Comparison of ENCODE assay signal across 1 cellular context in the genomic region with DNA sequence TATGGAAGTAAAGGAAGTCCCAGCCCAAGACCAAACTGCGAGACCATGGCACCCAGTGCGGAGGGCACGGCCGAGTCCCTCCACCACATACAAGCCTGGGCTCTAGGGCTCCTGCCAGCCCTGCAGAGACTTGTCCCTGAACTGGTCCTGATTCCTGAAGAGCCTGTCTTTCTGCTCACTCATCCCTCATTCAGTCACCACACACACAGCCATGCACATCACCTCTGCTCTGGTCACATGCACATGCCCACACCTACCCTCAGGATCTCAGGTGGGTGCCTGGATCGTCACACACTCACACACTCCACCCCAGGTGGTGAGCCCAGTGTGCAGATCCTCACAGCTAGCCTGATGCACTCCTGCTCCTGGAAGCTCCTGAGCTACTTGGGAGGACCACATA.
TF ChIP-seq lines count a peak whose summit lies in the region.

No MANE protein-coding gene starts in this region.

TF ChIP-seq in H1, 55 proteins besides CTCF, POLR2A, EP300 and RAD21 (continued from another document):
- TF ChIP-seq, protein P1, sequence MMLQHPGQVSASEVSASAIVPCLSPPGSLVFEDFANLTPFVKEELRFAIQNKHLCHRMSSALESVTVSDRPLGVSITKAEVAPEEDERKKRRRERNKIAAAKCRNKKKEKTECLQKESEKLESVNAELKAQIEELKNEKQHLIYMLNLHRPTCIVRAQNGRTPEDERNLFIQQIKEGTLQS (IDR thresholded peaks at IDR 0.05; ENCODE audit: insufficient read depth, low read depth, low read length) = no peak
- TF ChIP-seq RBBP5 (IDR thresholded peaks at IDR 0.05; ENCODE audit: borderline replicate concordance, low read depth, low read length) = no peak
- TF ChIP-seq JUN (IDR thresholded peaks at IDR 0.05; ENCODE audit: low read depth, low read length) = no peak
- TF ChIP-seq KDM5A (IDR thresholded peaks at IDR 0.05; ENCODE audit: low read length) = no peak
- no peak for TF ChIP-seq PHF8 (conservative IDR thresholded peaks at IDR 0.05; ENCODE audit: low read depth, low read length)
- TF ChIP-seq EGR1 (IDR thresholded peaks at IDR 0.05; ENCODE audit: borderline replicate concordance, low read depth, low read length) = no peak
- TF ChIP-seq RXRA (IDR thresholded peaks at IDR 0.05; ENCODE audit: insufficient read depth, low read depth, low read length) = no peak
- no peak for TF ChIP-seq KDM1A (IDR thresholded peaks at IDR 0.05; ENCODE audit: borderline replicate concordance, low read length)
- TF ChIP-seq TEAD4 (IDR thresholded peaks at IDR 0.05; ENCODE audit: low read depth, low read length) = no peak
- TF ChIP-seq, protein P2, sequence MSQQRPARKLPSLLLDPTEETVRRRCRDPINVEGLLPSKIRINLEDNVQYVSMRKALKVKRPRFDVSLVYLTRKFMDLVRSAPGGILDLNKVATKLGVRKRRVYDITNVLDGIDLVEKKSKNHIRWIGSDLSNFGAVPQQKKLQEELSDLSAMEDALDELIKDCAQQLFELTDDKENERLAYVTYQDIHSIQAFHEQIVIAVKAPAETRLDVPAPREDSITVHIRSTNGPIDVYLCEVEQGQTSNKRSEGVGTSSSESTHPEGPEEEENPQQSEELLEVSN (IDR thresholded peaks at IDR 0.05) = no peak
- no peak for TF ChIP-seq SP4 (IDR thresholded peaks at IDR 0.05; ENCODE audit: low read length)
- no peak for TF ChIP-seq CBX5 (IDR thresholded peaks at IDR 0.05; ENCODE audit: low read depth, low read length)
